In the genomic region with DNA sequence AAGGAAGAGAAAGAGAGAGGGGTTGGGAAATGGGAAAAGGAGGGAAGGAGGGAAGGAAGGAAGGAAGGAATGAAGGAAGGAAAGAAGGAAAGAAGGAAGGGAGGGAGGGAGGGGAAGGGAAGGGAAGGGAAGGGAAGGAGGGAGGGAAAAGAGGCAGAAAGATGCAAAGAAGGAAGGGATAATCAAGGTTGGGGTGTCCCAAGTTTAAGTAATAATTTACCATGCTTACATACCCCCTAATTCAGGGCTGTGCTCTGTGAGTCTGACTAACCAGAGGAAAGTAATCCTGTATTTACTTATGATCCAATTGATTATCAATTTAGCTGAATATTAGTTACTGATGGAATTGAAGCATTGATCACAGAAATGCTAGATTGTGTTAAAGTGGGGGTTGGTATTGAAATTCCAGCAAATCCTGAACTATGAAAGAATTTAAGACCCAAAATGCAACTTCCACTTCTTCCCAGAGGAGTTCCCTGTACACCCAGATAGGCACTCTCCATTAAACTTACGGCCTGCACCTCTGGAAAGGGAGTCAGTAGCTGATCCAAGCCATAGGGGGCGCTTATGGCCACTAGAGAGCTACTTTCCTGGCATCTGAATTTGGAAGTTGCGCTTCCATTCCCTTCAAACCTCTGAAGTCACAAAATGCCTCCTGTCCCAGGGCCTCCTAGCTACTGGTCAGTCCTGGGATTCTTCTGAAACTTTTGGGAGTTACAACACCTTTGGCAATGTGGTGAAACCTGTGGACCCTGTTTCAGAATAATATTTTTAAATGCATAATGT, we compare ENCODE assay signal across 1 cellular context.
TF ChIP-seq lines count a peak whose summit lies in the region.

No MANE protein-coding gene starts in this region.

TF ChIP-seq in GM23338, 12 proteins besides CTCF, POLR2A, EP300 and RAD21 (continued from another document):
- TF ChIP-seq, protein P1, sequence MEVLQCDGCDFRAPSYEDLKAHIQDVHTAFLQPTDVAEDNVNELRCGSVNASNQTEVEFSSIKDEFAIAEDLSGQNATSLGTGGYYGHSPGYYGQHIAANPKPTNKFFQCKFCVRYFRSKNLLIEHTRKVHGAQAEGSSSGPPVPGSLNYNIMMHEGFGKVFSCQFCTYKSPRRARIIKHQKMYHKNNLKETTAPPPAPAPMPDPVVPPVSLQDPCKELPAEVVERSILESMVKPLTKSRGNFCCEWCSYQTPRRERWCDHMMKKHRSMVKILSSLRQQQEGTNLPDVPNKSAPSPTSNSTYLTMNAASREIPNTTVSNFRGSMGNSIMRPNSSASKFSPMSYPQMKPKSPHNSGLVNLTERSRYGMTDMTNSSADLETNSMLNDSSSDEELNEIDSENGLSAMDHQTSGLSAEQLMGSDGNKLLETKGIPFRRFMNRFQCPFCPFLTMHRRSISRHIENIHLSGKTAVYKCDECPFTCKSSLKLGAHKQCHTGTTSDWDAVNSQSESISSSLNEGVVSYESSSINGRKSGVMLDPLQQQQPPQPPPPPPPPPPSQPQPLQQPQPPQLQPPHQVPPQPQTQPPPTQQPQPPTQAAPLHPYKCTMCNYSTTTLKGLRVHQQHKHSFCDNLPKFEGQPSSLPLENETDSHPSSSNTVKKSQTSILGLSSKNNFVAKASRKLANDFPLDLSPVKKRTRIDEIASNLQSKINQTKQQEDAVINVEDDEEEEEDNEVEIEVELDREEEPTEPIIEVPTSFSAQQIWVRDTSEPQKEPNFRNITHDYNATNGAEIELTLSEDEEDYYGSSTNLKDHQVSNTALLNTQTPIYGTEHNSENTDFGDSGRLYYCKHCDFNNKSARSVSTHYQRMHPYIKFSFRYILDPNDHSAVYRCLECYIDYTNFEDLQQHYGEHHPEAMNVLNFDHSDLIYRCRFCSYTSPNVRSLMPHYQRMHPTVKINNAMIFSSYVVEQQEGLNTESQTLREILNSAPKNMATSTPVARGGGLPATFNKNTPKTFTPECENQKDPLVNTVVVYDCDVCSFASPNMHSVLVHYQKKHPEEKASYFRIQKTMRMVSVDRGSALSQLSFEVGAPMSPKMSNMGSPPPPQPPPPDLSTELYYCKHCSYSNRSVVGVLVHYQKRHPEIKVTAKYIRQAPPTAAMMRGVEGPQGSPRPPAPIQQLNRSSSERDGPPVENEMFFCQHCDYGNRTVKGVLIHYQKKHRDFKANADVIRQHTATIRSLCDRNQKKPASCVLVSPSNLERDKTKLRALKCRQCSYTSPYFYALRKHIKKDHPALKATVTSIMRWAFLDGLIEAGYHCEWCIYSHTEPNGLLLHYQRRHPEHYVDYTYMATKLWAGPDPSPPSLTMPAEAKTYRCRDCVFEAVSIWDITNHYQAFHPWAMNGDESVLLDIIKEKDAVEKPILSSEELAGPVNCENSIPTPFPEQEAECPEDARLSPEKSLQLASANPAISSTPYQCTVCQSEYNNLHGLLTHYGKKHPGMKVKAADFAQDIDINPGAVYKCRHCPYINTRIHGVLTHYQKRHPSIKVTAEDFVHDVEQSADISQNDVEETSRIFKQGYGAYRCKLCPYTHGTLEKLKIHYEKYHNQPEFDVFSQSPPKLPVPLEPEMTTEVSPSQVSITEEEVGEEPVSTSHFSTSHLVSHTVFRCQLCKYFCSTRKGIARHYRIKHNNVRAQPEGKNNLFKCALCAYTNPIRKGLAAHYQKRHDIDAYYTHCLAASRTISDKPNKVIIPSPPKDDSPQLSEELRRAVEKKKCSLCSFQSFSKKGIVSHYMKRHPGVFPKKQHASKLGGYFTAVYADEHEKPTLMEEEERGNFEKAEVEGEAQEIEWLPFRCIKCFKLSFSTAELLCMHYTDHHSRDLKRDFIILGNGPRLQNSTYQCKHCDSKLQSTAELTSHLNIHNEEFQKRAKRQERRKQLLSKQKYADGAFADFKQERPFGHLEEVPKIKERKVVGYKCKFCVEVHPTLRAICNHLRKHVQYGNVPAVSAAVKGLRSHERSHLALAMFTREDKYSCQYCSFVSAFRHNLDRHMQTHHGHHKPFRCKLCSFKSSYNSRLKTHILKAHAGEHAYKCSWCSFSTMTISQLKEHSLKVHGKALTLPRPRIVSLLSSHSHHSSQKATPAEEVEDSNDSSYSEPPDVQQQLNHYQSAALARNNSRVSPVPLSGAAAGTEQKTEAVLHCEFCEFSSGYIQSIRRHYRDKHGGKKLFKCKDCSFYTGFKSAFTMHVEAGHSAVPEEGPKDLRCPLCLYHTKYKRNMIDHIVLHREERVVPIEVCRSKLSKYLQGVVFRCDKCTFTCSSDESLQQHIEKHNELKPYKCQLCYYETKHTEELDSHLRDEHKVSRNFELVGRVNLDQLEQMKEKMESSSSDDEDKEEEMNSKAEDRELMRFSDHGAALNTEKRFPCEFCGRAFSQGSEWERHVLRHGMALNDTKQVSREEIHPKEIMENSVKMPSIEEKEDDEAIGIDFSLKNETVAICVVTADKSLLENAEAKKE (CRISPR knock-in tag; IDR thresholded peaks at IDR 0.05), result no peak
- TF ChIP-seq CREB1 (CRISPR knock-in tag; IDR thresholded peaks at IDR 0.05; ENCODE audit: low read depth) (no peak), ZNF114 (CRISPR knock-in tag; IDR thresholded peaks at IDR 0.05) (no peak), ZNF331 (CRISPR knock-in tag; IDR thresholded peaks at IDR 0.05; ENCODE audit: low read depth) (no peak), EZH2phosphoT487 (IDR thresholded peaks at IDR 0.05; ENCODE audit: unreplicated experiment) (no peak), POLR2AphosphoS5 (IDR thresholded peaks at IDR 0.05; ENCODE audit: low read depth) (no peak), STAT1 (IDR thresholded peaks at IDR 0.05; ENCODE audit: unreplicated experiment) (no peak)
